Comparison of ENCODE assay signal across 20 cellular contexts in the genomic region with DNA sequence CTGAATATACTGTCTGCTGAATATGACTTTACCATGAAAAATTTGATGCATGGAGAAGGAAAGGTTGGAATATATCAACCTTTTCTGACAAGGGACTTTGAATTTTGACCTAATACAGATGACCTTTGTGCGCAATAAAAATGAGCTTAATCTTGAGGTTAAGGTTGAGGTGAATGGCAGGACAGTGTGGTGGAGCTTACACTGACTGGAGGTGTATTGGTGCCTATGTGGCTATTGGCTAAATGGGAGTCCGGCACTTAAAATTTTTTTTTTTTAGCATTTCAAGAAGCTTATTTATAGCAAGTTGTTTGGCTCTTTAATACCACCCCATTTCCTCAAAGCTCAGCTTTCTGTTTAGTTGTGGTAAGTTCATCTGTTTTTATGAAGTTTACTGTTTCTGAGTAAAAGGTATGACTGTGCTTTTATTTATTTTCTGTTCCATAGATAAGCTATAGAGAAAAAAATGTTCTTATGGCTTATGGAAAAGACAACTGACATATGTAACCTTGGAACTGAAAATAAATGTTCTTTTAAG.
"Had no signal": no experiment of that assay in that cellular context is flagged by ENCODE, and none has a peak within 500 bp of the region (broad histone marks: within the 10 kb centered on the region; RNA-seq: fewer than 3 reads in every experiment).

No MANE protein-coding gene starts in this region.

- H2AFZ ChIP-seq: neural progenitor cell had no signal

- H3K27me3 ChIP-seq: gastrocnemius medialis, neural progenitor cell, right lobe of liver, testis had no signal

- H3K4me3 ChIP-seq: gastrocnemius medialis, neural progenitor cell, psoas muscle, right lobe of liver, testis had no signal

- ATAC-seq: activated naive CD8-positive, alpha-beta T cell treated with anti-CD3 and anti-CD28 coated beads, Interleukin-2, amount 50 U/mL, for 24 hours; activated T-cell treated with anti-CD3 and anti-CD28 coated beads, Interleukin-2, amount 50 U/mL, for 4 hours; gastrocnemius medialis; naive thymus-derived CD4-positive, alpha-beta T cell; psoas muscle; right lobe of liver; stimulated activated effector memory CD8-positive, alpha-beta T cell treated with anti-CD3 and anti-CD28 coated beads, Interleukin-12 subunit alpha, Interleukin-12 subunit beta, amount 100 ng/mL, for 72 hours had no signal

- H3K4me2 ChIP-seq: neural progenitor cell had no signal

- H3K9me3 ChIP-seq: gastrocnemius medialis, psoas muscle, right lobe of liver, testis had no signal

- H3K9ac ChIP-seq: neural progenitor cell had no signal

- H3K36me3 ChIP-seq: gastrocnemius medialis, neural progenitor cell, right lobe of liver had no signal

- H3K4me1 ChIP-seq: right lobe of liver, testis had no signal

- DNase-seq: activated CD4-positive, alpha-beta T cell treated with anti-CD3 and anti-CD28 coated beads, Interleukin-2, amount 10 ng/mL, durations not matched to agents 7 days and 5 days; activated CD4-positive, CD25-positive, alpha-beta regulatory T cell; activated CD8-positive, alpha-beta memory T cell treated with anti-CD3 and anti-CD28 coated beads, Interleukin-2, amount 50 U/mL, for 4 hours; activated naive CD4-positive, alpha-beta T cell treated with anti-CD3 and anti-CD28 coated beads for 36 hours; activated naive CD8-positive, alpha-beta T cell treated with anti-CD3 and anti-CD28 coated beads, Interleukin-2, amount 50 U/mL, for 24 hours; activated T-cell treated with anti-CD3 and anti-CD28 coated beads, Interleukin-2, amount 50 U/mL, for 4 hours; anterior cingulate cortex; cerebellar nuclear complex; effector CD4-positive, alpha-beta T cell; gastrocnemius medialis; head of caudate nucleus; kidney glomerular epithelial cell; mesenchymal stem cell; naive thymus-derived CD4-positive, alpha-beta T cell; psoas muscle; right lobe of liver; stimulated activated CD4-positive, alpha-beta T cell treated with anti-CD3 and anti-CD28 coated beads, Interleukin-4, amount 100 ng/mL, for 24 hours; testis had no signal

- H3K27ac ChIP-seq: gastrocnemius medialis, neural progenitor cell, psoas muscle, right lobe of liver, testis had no signal
